23 cellular contexts compared by ENCODE assay signal in the genomic region with DNA sequence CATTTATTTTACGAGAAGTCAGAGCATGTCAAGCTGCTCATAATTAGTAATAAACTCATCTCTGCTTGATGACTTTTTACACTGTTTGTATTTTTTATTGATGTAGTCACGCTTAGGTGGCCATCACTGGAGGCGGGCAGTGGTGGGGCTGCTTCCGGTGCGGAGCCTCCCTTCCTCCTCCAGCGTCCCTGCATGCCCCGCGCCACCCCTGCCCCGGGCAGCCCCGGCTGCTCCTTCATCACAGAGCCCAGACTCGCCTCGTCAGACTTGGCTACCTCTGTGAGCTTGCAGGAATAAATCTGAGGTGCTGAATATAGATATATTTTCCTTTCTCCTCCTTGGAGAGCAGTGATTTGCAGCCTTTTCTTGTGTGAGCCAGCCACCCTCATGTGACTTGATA.
"Had no signal": no experiment of that assay in that cellular context is flagged by ENCODE, and none has a peak within 500 bp of the region (broad histone marks: within the 10 kb centered on the region; RNA-seq: fewer than 3 reads in every experiment).

No MANE protein-coding gene starts in this region.

- H3K27ac ChIP-seq: HL-60, RWPE1 had no signal

- H3K9ac ChIP-seq: SK-N-SH had no signal

- H3K9me3 ChIP-seq: SK-N-SH had no signal

- H3K4me2 ChIP-seq: SK-N-SH had no signal

- DNase-seq: KBM-7, MV-4-11, NCI-H1048, NCI-H1105, NCI-H1417, NCI-H1436 treated with DMSO at 0.1 percent for 48 hours, NCI-H1694, NCI-H187 treated with DMSO at 0.1 percent for 48 hours, NCI-H2029 treated with DMSO at 0.1 percent for 48 hours, NCI-H2107, NCI-H2227 treated with DMSO at 0.1 percent for 48 hours, NCI-H446, NCI-H510A, NCI-H524 treated with DMSO at 0.1 percent for 48 hours, NCI-H774, PC-3, SHP77, SK-N-SH, SW 1271 had no signal

- ATAC-seq: Panc1, PC-3 had no signal

- FAIRE-seq: HTR-8/SVneo had no signal
